ENCODE assay signal across 9 cellular contexts in the genomic region with DNA sequence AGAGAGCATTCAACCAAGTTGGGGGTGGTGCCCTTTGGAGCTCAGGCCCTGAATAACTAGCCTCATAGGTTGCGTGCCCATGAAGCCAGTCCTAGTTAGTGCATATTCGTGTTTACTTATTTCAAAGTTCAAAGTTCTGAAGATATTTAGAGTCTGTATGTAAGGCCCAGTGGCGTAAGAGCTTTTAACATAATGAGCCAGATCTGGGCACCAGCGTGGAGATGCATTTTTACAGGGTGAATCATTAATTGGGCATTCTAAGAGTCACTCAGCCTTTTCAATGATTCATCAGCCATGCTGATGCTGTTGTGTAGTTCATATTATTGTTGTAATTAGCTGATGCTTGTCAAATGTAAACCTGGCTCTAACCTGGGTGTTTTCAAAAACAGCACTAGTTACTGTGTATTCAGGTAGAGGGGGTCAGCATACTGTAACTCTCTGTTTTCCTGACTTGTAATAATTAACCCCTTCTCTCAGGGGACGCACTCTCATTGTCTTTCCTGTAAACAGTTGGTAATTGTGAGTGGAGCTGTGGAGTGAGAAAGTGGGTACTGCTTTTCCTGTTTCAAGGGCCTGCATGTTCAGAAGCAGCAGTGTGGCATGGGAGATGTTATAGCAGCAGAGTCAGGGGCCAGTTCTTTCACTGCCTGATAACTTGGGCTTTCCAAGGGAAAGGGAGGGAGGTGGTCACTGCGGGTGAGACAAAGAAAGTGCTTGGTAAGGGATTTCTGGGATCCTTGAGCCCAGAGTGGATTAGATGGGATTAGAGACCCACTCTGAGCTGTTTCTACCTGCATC.
A peak's percentile ranks its signal among the peaks of the same experiment; 100 is the strongest.
DNase-seq lines count a peak whose midpoint lies in the region; FAIRE-seq and TF ChIP-seq lines count a peak whose summit lies in the region.
"Had no signal": no experiment of that assay in that cellular context is flagged by ENCODE, and none has a peak within 500 bp of the region (broad histone marks: within the 10 kb centered on the region; RNA-seq: fewer than 3 reads in every experiment).

No MANE protein-coding gene starts in this region.

- H3K27me3 ChIP-seq in colonic mucosa = no peaks in the 10 kb centered on the region
- no peaks in the 10 kb centered on the region for H3K27me3 ChIP-seq in right atrium auricular region

- DNase-seq in D721Med (ENCODE audit: insufficient read length, low spot score) (peak; percentile 51), NCI-H1436 treated with DMSO at 0.1 percent for 48 hours (lab: John Stamatoyannopoulos, UW) (peak; percentile 89), colonic mucosa (peak; percentile 57), cerebellar cortex (ENCODE audit: low spot score) (no peak), right atrium auricular region (ENCODE audit: low spot score) (no peak), lower leg skin (ENCODE audit: low spot score in 2 of 2) (no peak), frontal cortex (ENCODE audit: low spot score in 2 of 2) (no peak)
- DNase-seq: heart left ventricle had no signal

- H3K27me3 Mint-ChIP-seq in nephron (ENCODE audit: low read depth) = peaks cover 4% of the 10 kb centered on the region

- intact Hi-C loops in colonic mucosa (cut with DNase I) (no loop called here), lower leg skin (cut with DNase I; ENCODE audit: low total_unique reads) (no loop called here)

- peak overlapping the region in 1 of 2 donors; percentile 77 for H3K9ac ChIP-seq in colonic mucosa (ENCODE audit: low read depth in 2 of 2, low read length in 2 of 2)

- H3K4me1 Mint-ChIP-seq in nephron = peaks cover 50% of the 10 kb centered on the region

- H3K27ac ChIP-seq in colonic mucosa (peak overlapping the region; percentile 45), right atrium auricular region (no peak overlapping the region)
- H3K27ac ChIP-seq: heart left ventricle had no signal

- peaks cover 4% of the 10 kb centered on the region for H3K4me1 ChIP-seq in colonic mucosa
- H3K4me1 ChIP-seq in right atrium auricular region = no peaks in the 10 kb centered on the region
- H3K4me1 ChIP-seq: heart left ventricle had no signal

- H3K4me3 ChIP-seq in colonic mucosa (no peak overlapping the region), right atrium auricular region (no peak overlapping the region), lower leg skin (ENCODE audit: low read depth, poor library complexity, severe bottlenecking) (no peak overlapping the region)
- H3K4me3 ChIP-seq: heart left ventricle had no signal

- peak overlapping the region in 1 of 3 experiments; percentile 2 for H3K4me3 Mint-ChIP-seq in nephron

- H3K36me3 ChIP-seq in colonic mucosa = no peaks in the 10 kb centered on the region
- no peaks in the 10 kb centered on the region for H3K36me3 ChIP-seq in right atrium auricular region
- H3K36me3 ChIP-seq: heart left ventricle had no signal

- H3K36me3 Mint-ChIP-seq in nephron (ENCODE audit: low read depth) = no peaks in the 10 kb centered on the region

- H3K27ac Mint-ChIP-seq in nephron = peak overlapping the region; percentile 84 to 95 (median 88)

- no peak for TF ChIP-seq CTCF in D721Med (IDR thresholded peaks at IDR 0.05; ENCODE audit: insufficient read depth, missing control alignments)
- TF ChIP-seq CTCF in colonic mucosa (IDR thresholded peaks at IDR 0.05) = no peak
- TF ChIP-seq CTCF in nephron (IDR thresholded peaks at IDR 0.05; ENCODE audit: unreplicated experiment in 3 of 3) = no peak
- TF ChIP-seq CTCF in right atrium auricular region (IDR thresholded peaks at IDR 0.05) = no peak
- no peak for TF ChIP-seq CTCF in lower leg skin (IDR thresholded peaks at IDR 0.05)

- H3K9me3 ChIP-seq in colonic mucosa = no peaks in the 10 kb centered on the region
- no peaks in the 10 kb centered on the region for H3K9me3 ChIP-seq in right atrium auricular region

- no peaks in the 10 kb centered on the region for H3K9me3 Mint-ChIP-seq in nephron

- no peak for TF ChIP-seq POLR2A in lower leg skin (IDR thresholded peaks at IDR 0.05)

- FAIRE-seq in D721Med (lab: Jason Lieb, UNC) (peak; percentile 46), frontal cortex (lab: Jason Lieb, UNC) (no peak)

- 51 to 54% methylated on average over 6 of the region's 6 CpGs for WGBS in lower leg skin, 2 donors

Comparison
In these comparisons a context has a peak if more than half of its experiments do, and no peak if none do; other contexts are left out.
1. DNase-seq: peak in D721Med (single experiment), NCI-H1436 treated with DMSO at 0.1 percent for 48 hours (single experiment) and colonic mucosa (single experiment); none in cerebellar cortex (single experiment), right atrium auricular region (single experiment), lower leg skin (0 of 2) and frontal cortex (0 of 2).